ENCODE assay signal across 1 cellular context in the genomic region with DNA sequence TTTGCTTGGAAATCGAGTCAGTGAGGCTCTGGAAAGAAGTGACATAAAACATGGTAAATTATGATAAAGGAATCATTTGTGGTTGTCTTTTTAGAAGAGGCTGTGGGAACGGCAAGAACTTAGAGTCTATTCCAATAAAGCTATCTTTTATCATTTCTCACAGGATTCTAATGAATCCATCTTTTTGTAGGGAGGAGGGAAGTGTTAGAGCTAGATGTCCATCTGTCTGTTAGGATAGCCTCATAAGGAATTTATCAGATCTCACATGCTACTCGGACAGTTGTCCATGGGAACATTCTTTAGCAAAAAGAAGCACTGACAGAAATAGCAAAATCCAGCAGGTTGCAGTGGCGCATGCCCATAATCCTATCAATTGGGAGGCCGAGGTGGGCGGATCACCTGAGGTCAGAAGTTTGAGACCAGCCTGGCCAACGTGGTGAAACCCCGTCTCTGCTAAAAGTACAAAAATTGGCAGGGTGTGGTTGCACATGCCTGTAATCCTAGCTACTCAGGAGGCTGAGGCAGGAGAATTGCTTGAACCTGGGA.
TF ChIP-seq lines count a peak whose summit lies in the region.

No MANE protein-coding gene starts in this region.

TF ChIP-seq in K562, 482 proteins besides CTCF, POLR2A, EP300 and RAD21 (continued from another document):
- TF ChIP-seq MTA2 (IDR thresholded peaks at IDR 0.05; ENCODE audit: low read depth), result 0 out of 2 replicates have a peak, but pooled peaks have one; percentile 15
- 0 out of 2 replicates have a peak, but pooled peaks have one; percentile 16 for TF ChIP-seq EGR1 (conservative IDR thresholded peaks at IDR 0.05)
- TF ChIP-seq TAL1 (IDR thresholded peaks at IDR 0.05), result peak; percentile 53; the same call in 1 of the 2 replicates
- TF ChIP-seq XRCC5 (IDR thresholded peaks at IDR 0.05; ENCODE audit: low read depth, low read length), result no peak
- no peak for TF ChIP-seq MEIS2 (IDR thresholded peaks at IDR 0.05; ENCODE audit: partially characterized antibody)
- TF ChIP-seq, protein P1, sequence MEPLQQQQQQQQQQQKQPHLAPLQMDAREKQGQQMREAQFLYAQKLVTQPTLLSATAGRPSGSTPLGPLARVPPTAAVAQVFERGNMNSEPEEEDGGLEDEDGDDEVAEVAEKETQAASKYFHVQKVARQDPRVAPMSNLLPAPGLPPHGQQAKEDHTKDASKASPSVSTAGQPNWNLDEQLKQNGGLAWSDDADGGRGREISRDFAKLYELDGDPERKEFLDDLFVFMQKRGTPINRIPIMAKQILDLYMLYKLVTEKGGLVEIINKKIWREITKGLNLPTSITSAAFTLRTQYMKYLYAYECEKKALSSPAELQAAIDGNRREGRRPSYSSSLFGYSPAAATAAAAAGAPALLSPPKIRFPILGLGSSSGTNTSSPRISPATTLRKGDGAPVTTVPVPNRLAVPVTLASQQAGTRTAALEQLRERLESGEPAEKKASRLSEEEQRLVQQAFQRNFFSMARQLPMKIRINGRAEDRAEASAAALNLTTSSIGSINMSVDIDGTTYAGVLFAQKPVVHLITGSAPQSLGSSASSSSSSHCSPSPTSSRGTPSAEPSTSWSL (CRISPR knock-in tag; IDR thresholded peaks at IDR 0.05; ENCODE audit: borderline replicate concordance), result no peak
- no peak for TF ChIP-seq MYNN (IDR thresholded peaks at IDR 0.05)
- no peak for TF ChIP-seq MYNN (CRISPR knock-in tag; IDR thresholded peaks at IDR 0.05)
- TF ChIP-seq, protein P2, sequence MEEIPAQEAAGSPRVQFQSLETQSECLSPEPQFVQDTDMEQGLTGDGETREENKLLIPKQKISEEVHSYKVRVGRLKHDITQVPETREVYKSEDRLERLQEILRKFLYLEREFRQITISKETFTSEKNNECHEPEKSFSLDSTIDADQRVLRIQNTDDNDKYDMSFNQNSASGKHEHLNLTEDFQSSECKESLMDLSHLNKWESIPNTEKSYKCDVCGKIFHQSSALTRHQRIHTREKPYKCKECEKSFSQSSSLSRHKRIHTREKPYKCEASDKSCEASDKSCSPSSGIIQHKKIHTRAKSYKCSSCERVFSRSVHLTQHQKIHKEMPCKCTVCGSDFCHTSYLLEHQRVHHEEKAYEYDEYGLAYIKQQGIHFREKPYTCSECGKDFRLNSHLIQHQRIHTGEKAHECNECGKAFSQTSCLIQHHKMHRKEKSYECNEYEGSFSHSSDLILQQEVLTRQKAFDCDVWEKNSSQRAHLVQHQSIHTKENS (CRISPR knock-in tag; IDR thresholded peaks at IDR 0.05), result no peak
- peak; percentile 45; the same call in 1 of the 2 replicates for TF ChIP-seq NCOR1 (IDR thresholded peaks at IDR 0.05)
- TF ChIP-seq ARID1B (IDR thresholded peaks at IDR 0.05), result peak; percentile 65
- TF ChIP-seq KLF6 (CRISPR knock-in tag; IDR thresholded peaks at IDR 0.05; ENCODE audit: borderline replicate concordance), result 0 out of 2 replicates have a peak, but pooled peaks have one; percentile 0
- TF ChIP-seq CBFA2T3 (IDR thresholded peaks at IDR 0.05), result peak; percentile 70
- peak; percentile 46 for TF ChIP-seq CBFA2T2 (conservative IDR thresholded peaks at IDR 0.05)
- 0 out of 2 replicates have a peak, but pooled peaks have one; percentile 8 for TF ChIP-seq CTBP1 (IDR thresholded peaks at IDR 0.05; ENCODE audit: borderline replicate concordance)
- TF ChIP-seq CCNT2 (IDR thresholded peaks at IDR 0.05; ENCODE audit: borderline replicate concordance, extremely low read depth, insufficient read length, low read depth, low read length), result peak; percentile 21
